In genomic region chr16:1343428-1344242, GRCh38 we compare ENCODE assay signal across 8 cellular contexts. TPM values are rescaled to one million over a fixed set of nuclear protein-coding genes. Genes with fewer than 3 reads are reported as not detected.
A peak's percentile ranks its signal among the peaks of the same experiment; 100 is the strongest.
DNase-seq lines count a peak whose midpoint lies in the region; ATAC-seq and TF ChIP-seq lines count a peak whose summit lies in the region.
"Had no signal": no experiment of that assay in that cellular context is flagged by ENCODE, and none has a peak within 500 bp of the region (broad histone marks: within the 10 kb centered on the region; RNA-seq: fewer than 3 reads in every experiment).

No MANE protein-coding gene starts in this region.

- H2AFZ ChIP-seq in MM.1S (ENCODE audit: low read length) = peak overlapping the region; percentile 81
- no peak overlapping the region for H2AFZ ChIP-seq in trophoblast cell (ENCODE audit: insufficient read depth, low read length, poor library complexity)

- H3K9me3 Mint-ChIP-seq in endothelial cell (ENCODE audit: unreplicated experiment) = no peaks in the 10 kb centered on the region

- no peaks in the 10 kb centered on the region for H3K9me2 ChIP-seq in MM.1S (replicated peaks; ENCODE audit: insufficient read depth, low read length)

- no peak overlapping the region for H3K23ac ChIP-seq in trophoblast cell (ENCODE audit: low read length)

- no peak overlapping the region for H2AK5ac ChIP-seq in trophoblast cell (ENCODE audit: low read length)

- peak overlapping the region; percentile 35; the same call in 1 of the 2 replicates for H3K9ac ChIP-seq in MM.1S (ENCODE audit: low read length)
- no peak overlapping the region for H3K9ac ChIP-seq in trophoblast cell (ENCODE audit: low read length)

- H2BK5ac ChIP-seq in trophoblast cell (ENCODE audit: low read depth, low read length, poor library complexity) = no peak overlapping the region

- H4K8ac ChIP-seq in trophoblast cell (ENCODE audit: low read depth, low read length) = no peak overlapping the region

- intact Hi-C loops in adrenal gland (cut with DNase I) = no loop called here

- H3K4me2 ChIP-seq in MM.1S (ENCODE audit: low read depth, low read length) = peak overlapping the region; percentile 98
- peak overlapping the region; percentile 41 for H3K4me2 ChIP-seq in trophoblast cell (ENCODE audit: low read length)

- TF ChIP-seq POLR2A in adrenal gland (IDR thresholded peaks at IDR 0.05) = no peak

- peak overlapping the region; percentile 62 for H3K4me3 ChIP-seq in MM.1S (ENCODE audit: low read length)
- no peak overlapping the region for H3K4me3 ChIP-seq in trophoblast cell (ENCODE audit: low read depth, low read length)
- no peak overlapping the region for H3K4me3 ChIP-seq in adrenal gland

- no peak overlapping the region for H3K14ac ChIP-seq in trophoblast cell (ENCODE audit: low read length)

- H3K79me1 ChIP-seq in trophoblast cell (ENCODE audit: low read length) = no peaks in the 10 kb centered on the region

- H3K4ac ChIP-seq in trophoblast cell (ENCODE audit: low read depth, low read length) = no peak overlapping the region

- peaks cover 13% of the 10 kb centered on the region for H3K27me3 Mint-ChIP-seq in endothelial cell (ENCODE audit: unreplicated experiment)

- no peak overlapping the region for H3K27ac Mint-ChIP-seq in endothelial cell (ENCODE audit: unreplicated experiment)

- no peaks in the 10 kb centered on the region for H3K36me3 Mint-ChIP-seq in endothelial cell (ENCODE audit: low read depth, unreplicated experiment)

- H3F3A ChIP-seq in MM.1S (ENCODE audit: insufficient read depth, low read length) = no peaks in the 10 kb centered on the region

- ATAC-seq in GM18517 (IDR thresholded peaks at IDR 0.05; ENCODE audit: unreplicated experiment) (peak; percentile 2), GM21786 (IDR thresholded peaks at IDR 0.05; ENCODE audit: unreplicated experiment) (no peak)

- H3K4me1 ChIP-seq in MM.1S (ENCODE audit: low read length) (peaks cover 7% of the 10 kb centered on the region), trophoblast cell (ENCODE audit: control insufficient read depth in 1 of 2, insufficient read depth in 2 of 2, low read length in 2 of 2) (peaks cover 0 to 4% of the 10 kb centered on the region in 2 experiments), adrenal gland (replicated peaks in 1 of 2) (peaks cover 2 to 12% of the 10 kb centered on the region in 2 donors)

- H4K12ac ChIP-seq in trophoblast cell (ENCODE audit: low read depth, low read length) = no peak overlapping the region

- WGBS in trophoblast cell (ENCODE audit: extremely low coverage, insufficient coverage, insufficient read length) = no CpG with 5 or more reads among the region's 44 CpGs
- 59 to 70% (median 65%) methylated on average over 27 to 44 of the region's 44 CpGs for WGBS in adrenal gland, 4 donors

- H3K36me3 ChIP-seq in MM.1S (replicated peaks; ENCODE audit: insufficient read depth, low read length) (no peaks in the 10 kb centered on the region), trophoblast cell (ENCODE audit: control insufficient read depth in 1 of 2, insufficient read depth in 2 of 2, low read length in 2 of 2) (peaks cover 12% of the 10 kb centered on the region in 2 experiments), adrenal gland (replicated peaks in 1 of 2) (peaks cover 0 to 15% of the 10 kb centered on the region in 2 donors)

- H2BK120ac ChIP-seq in trophoblast cell (ENCODE audit: insufficient read depth, low read length, poor library complexity) = no peak overlapping the region

- H3K27ac ChIP-seq in MM.1S (ENCODE audit: low read length) (no peak overlapping the region), trophoblast cell (ENCODE audit: low read depth, low read length) (no peak overlapping the region), adrenal gland (no peak overlapping the region)
- H3K27ac ChIP-seq: sigmoid colon had no signal

- H3K9me3 ChIP-seq in MM.1S (replicated peaks; ENCODE audit: insufficient read depth, low read length) (no peaks in the 10 kb centered on the region), trophoblast cell (ENCODE audit: insufficient read depth, low read depth, low read length) (peaks cover 8% of the 10 kb centered on the region), adrenal gland (replicated peaks in 1 of 3) (no peaks in the 10 kb centered on the region)
- H3K9me3 ChIP-seq: sigmoid colon had no signal

- DNase-seq in MM.1S (no peak), endothelial cell (ENCODE audit: low spot score) (no peak), trophoblast cell (no peak), NCI-H526 (lab: John Stamatoyannopoulos, UW) (no peak), adrenal gland (no peak)

- peaks cover 6% of the 10 kb centered on the region for H3K4me1 Mint-ChIP-seq in endothelial cell (ENCODE audit: unreplicated experiment)

- H3K18ac ChIP-seq in trophoblast cell (ENCODE audit: low read length) = no peak overlapping the region

- H3K4me3 Mint-ChIP-seq in endothelial cell (ENCODE audit: unreplicated experiment) = peak overlapping the region; percentile 70

- no peak overlapping the region for H4K91ac ChIP-seq in trophoblast cell (ENCODE audit: low read depth, low read length)

- no peak for TF ChIP-seq CTCF in MM.1S (IDR thresholded peaks at IDR 0.05; ENCODE audit: low read length)
- TF ChIP-seq CTCF in endothelial cell (IDR thresholded peaks at IDR 0.05; ENCODE audit: unreplicated experiment) = no peak
- no peak for TF ChIP-seq CTCF in adrenal gland (IDR thresholded peaks at IDR 0.05)

- peaks cover 6% of the 10 kb centered on the region for H3K27me3 ChIP-seq in MM.1S (replicated peaks; ENCODE audit: insufficient read depth, low read length)
- no peaks in the 10 kb centered on the region for H3K27me3 ChIP-seq in trophoblast cell (ENCODE audit: insufficient read depth, low read length)
- H3K27me3 ChIP-seq in adrenal gland = no peaks in the 10 kb centered on the region
- H3K27me3 ChIP-seq: sigmoid colon had no signal

- H2BK12ac ChIP-seq in trophoblast cell (ENCODE audit: low read length) = no peak overlapping the region

- H4K20me1 ChIP-seq in MM.1S (ENCODE audit: insufficient read depth, low read length) = no peaks in the 10 kb centered on the region

- H3K79me2 ChIP-seq in MM.1S (ENCODE audit: low read length) (no peaks in the 10 kb centered on the region), trophoblast cell (ENCODE audit: control insufficient read depth, insufficient read depth, low read length, poor library complexity) (no peaks in the 10 kb centered on the region)

RNA-seq across cellular contexts. Expression of gene TSR3, which starts 8.0 kb away (rescaled TPM):
- total RNA-seq in endothelial cell (ENCODE audit: unreplicated experiment) (68.2 TPM), adrenal gland (100 to 1,000 TPM in 3 of 8 donors, 10 to 100 TPM in 5; 49.8 to 258 (median 76.1) TPM)
- polyA plus RNA-seq in trophoblast cell (2013) = 34.9 and 35.3 TPM in 2 replicates
- 10 to 100 TPM; 13.7 to 42.8 (median 39.2) TPM for polyA plus RNA-seq in adrenal gland

RNA-seq across cellular contexts. Expression of gene GNPTG, which starts 8.1 kb away (rescaled TPM):
- total RNA-seq in endothelial cell (ENCODE audit: unreplicated experiment) (47.9 TPM), adrenal gland (100 to 1,000 TPM; 213 to 332 (median 284) TPM)
- 23.8 and 24.6 TPM in 2 replicates for polyA plus RNA-seq in trophoblast cell (2013)
- 100 to 1,000 TPM in 2 of 3 donors, 10 to 100 TPM in 1; 95.9 to 659 (median 362) TPM for polyA plus RNA-seq in adrenal gland

RNA-seq across cellular contexts. Expression of gene BAIAP3, which starts 10.2 kb away (rescaled TPM):
- 6.5 TPM for total RNA-seq in endothelial cell (ENCODE audit: unreplicated experiment)
- polyA plus RNA-seq in trophoblast cell (2013) = 2.1 and 2.5 TPM in 2 replicates
- 10 to 100 TPM in 4 of 8 donors, 1 to 10 TPM in 3, under 1 TPM in 1; 0.79 to 25.4 (median 14.9) TPM for total RNA-seq in adrenal gland
- polyA plus RNA-seq in adrenal gland = 100 to 1,000 TPM in 1 of 3 donors, 10 to 100 TPM in 2; 11.9 to 129 (median 20.7) TPM

RNA-seq across cellular contexts. Expression of gene UBE2I, which starts 34.2 kb away (rescaled TPM):
- total RNA-seq in endothelial cell (ENCODE audit: unreplicated experiment) (167 TPM), adrenal gland (100 to 1,000 TPM in 4 of 8 donors, 10 to 100 TPM in 4; 54.6 to 142 (median 105) TPM)
- 191 and 198 TPM in 2 replicates for polyA plus RNA-seq in trophoblast cell (2013)
- polyA plus RNA-seq in adrenal gland = 100 to 1,000 TPM in 1 of 3 donors, 10 to 100 TPM in 2; 61.9 to 203 (median 70.1) TPM
